Comparison of ENCODE assay signal across 8 cellular contexts in genomic region chr2:97662386-97662894, GRCh38. TPM values are rescaled to one million over a fixed set of nuclear protein-coding genes. Genes with fewer than 3 reads are reported as not detected.
DNase-seq lines count a peak whose midpoint lies in the region; ATAC-seq and TF ChIP-seq lines count a peak whose summit lies in the region.

No MANE protein-coding gene starts in this region.

- no peak for TF ChIP-seq CTCF in coronary artery (IDR thresholded peaks at IDR 0.05)
- no peak for TF ChIP-seq CTCF in nephron (IDR thresholded peaks at IDR 0.05; ENCODE audit: unreplicated experiment in 3 of 3)

- no peaks in the 10 kb centered on the region for H3K27me3 ChIP-seq in CD4-positive, CD25-positive, alpha-beta regulatory T cell (ENCODE audit: control insufficient read depth, insufficient read depth, low read length)

- H3K4me3 Mint-ChIP-seq in CD4-positive, CD25-positive, alpha-beta regulatory T cell = peak overlapping the region; percentile 96 to 98 (median 98)
- H3K4me3 Mint-ChIP-seq in nephron = peak overlapping the region; percentile 91 to 96 (median 96)

- H3K27ac Mint-ChIP-seq in CD4-positive, CD25-positive, alpha-beta regulatory T cell = peak overlapping the region; percentile 72 to 98 (median 95)
- H3K27ac Mint-ChIP-seq in nephron = peak overlapping the region; percentile 69 to 98 (median 95)

- no peak for TF ChIP-seq POLR2A in erythroblast (IDR thresholded peaks at IDR 0.05; ENCODE audit: low read length)

- no peaks in the 10 kb centered on the region for H3K9me3 Mint-ChIP-seq in CD4-positive, CD25-positive, alpha-beta regulatory T cell
- no peaks in the 10 kb centered on the region for H3K9me3 Mint-ChIP-seq in nephron

- H3K4me1 ChIP-seq in CD4-positive, CD25-positive, alpha-beta regulatory T cell (ENCODE audit: control insufficient read depth, insufficient read depth, low read length, poor library complexity, severe bottlenecking) = peaks cover 36% of the 10 kb centered on the region

- peak overlapping the region; percentile 96 for H3K27ac ChIP-seq in CD4-positive, CD25-positive, alpha-beta regulatory T cell (ENCODE audit: insufficient read depth, low read length, poor library complexity, severe bottlenecking)
- H3K27ac ChIP-seq in KOPT-K1 (ENCODE audit: low read depth, low read length, poor library complexity, severe bottlenecking) (peak overlapping the region; percentile 67), coronary artery (peak overlapping the region; percentile 96 to 99)

- H3K36me3 ChIP-seq in CD4-positive, CD25-positive, alpha-beta regulatory T cell (ENCODE audit: control insufficient read depth, insufficient read depth, low read length) = peaks cover 17% of the 10 kb centered on the region
- H3K36me3 ChIP-seq in KOPT-K1 (ENCODE audit: insufficient read depth, low read length) = peaks cover 45% of the 10 kb centered on the region

- peak in 1 of 2 donors; percentile 27 for ATAC-seq in CD4-positive, CD25-positive, alpha-beta regulatory T cell (ENCODE audit: low read depth in 2 of 2)
- ATAC-seq in HG03520 (IDR thresholded peaks at IDR 0.05; ENCODE audit: unreplicated experiment) (no peak), GM19328 (IDR thresholded peaks at IDR 0.05; ENCODE audit: unreplicated experiment) (no peak)

- peaks cover 9 to 45% (median 23%) of the 10 kb centered on the region in 4 donors for H3K4me1 Mint-ChIP-seq in CD4-positive, CD25-positive, alpha-beta regulatory T cell
- peaks cover 28% of the 10 kb centered on the region for H3K4me1 Mint-ChIP-seq in nephron

- peak in 1 of 3 donors; percentile 82 for DNase-seq in CD4-positive, CD25-positive, alpha-beta regulatory T cell
- peak; percentile 59 for DNase-seq in coronary artery (ENCODE audit: low spot score)
- no peak for DNase-seq in erythroblast (lab: John Stamatoyannopoulos, UW)
- DNase-seq in NCI-H82 (lab: John Stamatoyannopoulos, UW) = no peak

- H3K9me3 ChIP-seq in CD4-positive, CD25-positive, alpha-beta regulatory T cell (ENCODE audit: control insufficient read depth in 2 of 2, low read length in 2 of 2) = no peaks in the 10 kb centered on the region
- no peaks in the 10 kb centered on the region for H3K9me3 ChIP-seq in KOPT-K1 (ENCODE audit: insufficient read depth, low read length, poor library complexity, severe bottlenecking)

- peak overlapping the region; percentile 97 for H3K4me3 ChIP-seq in CD4-positive, CD25-positive, alpha-beta regulatory T cell (ENCODE audit: low read depth, low read length)
- peak overlapping the region; percentile 95 for H3K4me3 ChIP-seq in coronary artery

- H3K36me3 Mint-ChIP-seq in CD4-positive, CD25-positive, alpha-beta regulatory T cell = peaks cover 10% of the 10 kb centered on the region
- peaks cover 16% of the 10 kb centered on the region for H3K36me3 Mint-ChIP-seq in nephron (ENCODE audit: low read depth)

- H3K27me3 Mint-ChIP-seq in CD4-positive, CD25-positive, alpha-beta regulatory T cell = peaks cover 8% of the 10 kb centered on the region
- no peaks in the 10 kb centered on the region for H3K27me3 Mint-ChIP-seq in nephron (ENCODE audit: low read depth)

RNA-seq across cellular contexts. Expression of gene ACTR1B, which starts 1.4 kb away (rescaled TPM):
- 86.3 TPM for total RNA-seq in CD4-positive, CD25-positive, alpha-beta regulatory T cell
- polyA plus RNA-seq in CD4-positive, CD25-positive, alpha-beta regulatory T cell = 10 to 100 TPM; 12.9 to 22.6 (median 21.8) TPM

RNA-seq across cellular contexts. Expression of gene C2orf92, which starts 7.1 kb away (rescaled TPM):
- total RNA-seq in CD4-positive, CD25-positive, alpha-beta regulatory T cell = 20.4 TPM
- polyA plus RNA-seq in CD4-positive, CD25-positive, alpha-beta regulatory T cell = under 1 TPM in 1 of 4 donors, not detected in 3; 0.61 TPM

RNA-seq across cellular contexts. Expression of gene COX5B, which starts 16.6 kb away (rescaled TPM):
- total RNA-seq in CD4-positive, CD25-positive, alpha-beta regulatory T cell = 147 TPM
- polyA plus RNA-seq in CD4-positive, CD25-positive, alpha-beta regulatory T cell = 100 to 1,000 TPM; 379 to 538 (median 452) TPM

RNA-seq across cellular contexts. Expression of gene ZAP70, which starts 50.9 kb away (rescaled TPM):
- 431 TPM for total RNA-seq in CD4-positive, CD25-positive, alpha-beta regulatory T cell
- 100 to 1,000 TPM; 104 to 144 (median 130) TPM for polyA plus RNA-seq in CD4-positive, CD25-positive, alpha-beta regulatory T cell
